19 cellular contexts compared by ENCODE assay signal in genomic region chr3:26703519-26703918, GRCh38.
"Had no signal": no experiment of that assay in that cellular context is flagged by ENCODE, and none has a peak within 500 bp of the region (broad histone marks: within the 10 kb centered on the region; RNA-seq: fewer than 3 reads in every experiment).

No MANE protein-coding gene starts in this region.

- DNase-seq: foreskin keratinocyte; head of caudate nucleus; kidney; left cardiac atrium; left ventricle myocardium inferior; lower lobe of right lung; natural killer cell; ovary; sigmoid colon; stimulated activated CD4-positive, alpha-beta T cell treated with anti-CD3 and anti-CD28 coated beads, Interleukin-2, amount 100 ng/mL, for 24 hours; stimulated activated CD4-positive, alpha-beta T cell treated with anti-CD3 and anti-CD28 coated beads, Interleukin-4, amount 100 ng/mL, for 4 hours; stimulated activated naive B cell treated with anti-CD40 and anti-IgM and Interleukin-4, amounts not matched to agents 10 μg/mL and 1 μg/mL and 100 μg/mL, for 72 hours; stimulated activated naive CD8-positive, alpha-beta T cell treated with anti-CD3 and anti-CD28 coated beads, Interleukin-15, amount 100 ng/mL, for 72 hours; testis; upper lobe of right lung had no signal

- H3K4me3 Mint-ChIP-seq: dendritic cell treated with granulocyte-macrophage colony-stimulating factor and Interleukin-4, amounts not matched to agents 40 ng/mL and 50 ng/mL, for 4 days; memory B cell; mesothelial cell of epicardium; natural killer cell; neural crest cell; stimulated activated naive B cell treated with anti-CD40 and anti-IgM and Interleukin-4, amounts not matched to agents 10 μg/mL and 1 μg/mL and 100 μg/mL, for 72 hours; stimulated activated naive CD8-positive, alpha-beta T cell treated with anti-CD3 and anti-CD28 coated beads, Interleukin-15, amount 100 ng/mL, for 72 hours had no signal

- H3K36me3 Mint-ChIP-seq: memory B cell; mesothelial cell of epicardium; natural killer cell; stimulated activated naive B cell treated with anti-CD40 and anti-IgM and Interleukin-4, amounts not matched to agents 10 μg/mL and 1 μg/mL and 100 μg/mL, for 72 hours had no signal

- ATAC-seq: foreskin keratinocyte; left cardiac atrium; lower lobe of right lung; natural killer cell; stimulated activated naive B cell treated with anti-CD40 and anti-IgM and Interleukin-4, amounts not matched to agents 10 μg/mL and 1 μg/mL and 100 μg/mL, for 72 hours; stimulated activated naive CD8-positive, alpha-beta T cell treated with anti-CD3 and anti-CD28 coated beads, Interleukin-15, amount 100 ng/mL, for 72 hours; upper lobe of right lung had no signal

- H3K27ac Mint-ChIP-seq: dendritic cell treated with granulocyte-macrophage colony-stimulating factor and Interleukin-4, amounts not matched to agents 40 ng/mL and 50 ng/mL, for 4 days; memory B cell; mesothelial cell of epicardium; natural killer cell; stimulated activated naive B cell treated with anti-CD40 and anti-IgM and Interleukin-4, amounts not matched to agents 10 μg/mL and 1 μg/mL and 100 μg/mL, for 72 hours; stimulated activated naive CD8-positive, alpha-beta T cell treated with anti-CD3 and anti-CD28 coated beads, Interleukin-15, amount 100 ng/mL, for 72 hours had no signal

- H3K27me3 Mint-ChIP-seq: dendritic cell treated with granulocyte-macrophage colony-stimulating factor and Interleukin-4, amounts not matched to agents 40 ng/mL and 50 ng/mL, for 4 days; memory B cell; stimulated activated naive B cell treated with anti-CD40 and anti-IgM and Interleukin-4, amounts not matched to agents 10 μg/mL and 1 μg/mL and 100 μg/mL, for 72 hours; stimulated activated naive CD8-positive, alpha-beta T cell treated with anti-CD3 and anti-CD28 coated beads, Interleukin-15, amount 100 ng/mL, for 72 hours had no signal

- H3K9me3 Mint-ChIP-seq: mesothelial cell of epicardium; neural crest cell; stimulated activated naive B cell treated with anti-CD40 and anti-IgM and Interleukin-4, amounts not matched to agents 10 μg/mL and 1 μg/mL and 100 μg/mL, for 72 hours had no signal

- H3K4me1 Mint-ChIP-seq: memory B cell; mesothelial cell of epicardium; natural killer cell; neural crest cell; stimulated activated naive B cell treated with anti-CD40 and anti-IgM and Interleukin-4, amounts not matched to agents 10 μg/mL and 1 μg/mL and 100 μg/mL, for 72 hours; stimulated activated naive CD8-positive, alpha-beta T cell treated with anti-CD3 and anti-CD28 coated beads, Interleukin-15, amount 100 ng/mL, for 72 hours had no signal
